ENCODE assay signal across 12 cellular contexts in the genomic region with DNA sequence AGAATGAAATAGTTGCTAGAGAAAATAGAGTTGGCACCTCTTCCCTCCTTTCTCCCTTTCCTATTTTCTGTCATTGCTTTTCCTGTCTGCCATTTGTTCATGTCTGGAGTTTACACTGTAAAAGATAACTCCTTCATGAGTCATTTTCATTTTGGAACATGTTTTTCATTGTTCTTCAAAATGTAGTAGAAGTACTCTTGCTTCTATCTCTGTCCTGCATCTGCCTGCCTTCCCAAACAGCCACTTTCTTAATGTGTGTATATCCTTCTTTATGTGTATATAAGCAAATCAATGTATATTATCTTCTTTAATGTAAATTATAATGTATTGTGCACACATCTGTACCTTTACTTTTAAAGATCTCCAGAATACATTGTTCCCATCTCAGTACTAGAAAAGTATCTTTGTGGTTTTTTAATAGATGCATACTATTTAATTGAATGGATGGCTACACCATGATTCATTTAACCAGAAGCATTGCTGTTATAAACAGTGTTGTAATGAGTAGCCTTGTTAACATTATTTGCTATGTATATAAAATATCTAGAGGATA. TPM values are rescaled to one million over a fixed set of nuclear protein-coding genes. Genes with fewer than 3 reads are reported as not detected.
DNase-seq lines count a peak whose midpoint lies in the region; ATAC-seq, FAIRE-seq and TF ChIP-seq lines count a peak whose summit lies in the region.
"Had no signal": no experiment of that assay in that cellular context is flagged by ENCODE, and none has a peak within 500 bp of the region (broad histone marks: within the 10 kb centered on the region; RNA-seq: fewer than 3 reads in every experiment).

No MANE protein-coding gene starts in this region.

- H3K9me3 ChIP-seq in sigmoid colon = no peaks in the 10 kb centered on the region

- peaks cover 32% of the 10 kb centered on the region for H3K4me1 Mint-ChIP-seq in activated CD4-positive, alpha-beta T cell treated with anti-CD3 and anti-CD28 coated beads for 36 hours
- H3K4me1 Mint-ChIP-seq in activated CD4-positive, alpha-beta T cell treated with anti-CD3 and anti-CD28 coated beads, Interleukin-2, amount 10 ng/mL, durations not matched to agents 24 days and 14 days = peaks cover 17% of the 10 kb centered on the region

- POLR2A ChIA-PET in activated CD4-positive, alpha-beta T cell treated with anti-CD3 and anti-CD28 coated beads for 36 hours (lab: Charles Lee) = no interaction called here

- peaks cover 1% of the 10 kb centered on the region for H3K36me3 Mint-ChIP-seq in activated CD4-positive, alpha-beta T cell treated with anti-CD3 and anti-CD28 coated beads for 36 hours (ENCODE audit: low read depth)
- peaks cover 8% of the 10 kb centered on the region for H3K36me3 Mint-ChIP-seq in activated CD4-positive, alpha-beta T cell treated with anti-CD3 and anti-CD28 coated beads, Interleukin-2, amount 10 ng/mL, durations not matched to agents 24 days and 14 days (ENCODE audit: low read depth)

- no peaks in the 10 kb centered on the region for H3K27me3 Mint-ChIP-seq in activated CD4-positive, alpha-beta T cell treated with anti-CD3 and anti-CD28 coated beads for 36 hours
- no peaks in the 10 kb centered on the region for H3K27me3 Mint-ChIP-seq in activated CD4-positive, alpha-beta T cell treated with anti-CD3 and anti-CD28 coated beads, Interleukin-2, amount 10 ng/mL, durations not matched to agents 24 days and 14 days

- CTCF ChIA-PET in activated CD4-positive, alpha-beta T cell treated with anti-CD3 and anti-CD28 coated beads for 36 hours (lab: Charles Lee) = no interaction called here

- no peaks in the 10 kb centered on the region for H3K9me3 Mint-ChIP-seq in activated CD4-positive, alpha-beta T cell treated with anti-CD3 and anti-CD28 coated beads for 36 hours (ENCODE audit: low read depth)
- H3K9me3 Mint-ChIP-seq in activated CD4-positive, alpha-beta T cell treated with anti-CD3 and anti-CD28 coated beads, Interleukin-2, amount 10 ng/mL, durations not matched to agents 24 days and 14 days = no peaks in the 10 kb centered on the region

- peak overlapping the region; percentile 43 for H3K27ac Mint-ChIP-seq in activated CD4-positive, alpha-beta T cell treated with anti-CD3 and anti-CD28 coated beads for 36 hours
- no peak overlapping the region for H3K27ac Mint-ChIP-seq in activated CD4-positive, alpha-beta T cell treated with anti-CD3 and anti-CD28 coated beads, Interleukin-2, amount 10 ng/mL, durations not matched to agents 24 days and 14 days

- H3K27ac ChIP-seq in epithelial cell of prostate (peak overlapping the region; percentile 67), sigmoid colon (peak overlapping the region in 3 of 4 donors; percentile 9 to 53 (median 9))

- no peak for TF ChIP-seq POLR2A in sigmoid colon (IDR thresholded peaks at IDR 0.05)

- ATAC-seq in activated CD4-positive, alpha-beta T cell treated with anti-CD3 and anti-CD28 coated beads for 36 hours = peak; percentile 16

- no peak overlapping the region for H3K4me3 ChIP-seq in sigmoid colon
- H3K4me3 ChIP-seq: lung, skin epidermis had no signal

- H3K4me3 Mint-ChIP-seq in activated CD4-positive, alpha-beta T cell treated with anti-CD3 and anti-CD28 coated beads for 36 hours = no peak overlapping the region
- H3K4me3 Mint-ChIP-seq in activated CD4-positive, alpha-beta T cell treated with anti-CD3 and anti-CD28 coated beads, Interleukin-2, amount 10 ng/mL, durations not matched to agents 24 days and 14 days = no peak overlapping the region

- no peak for TF ChIP-seq CTCF in sigmoid colon (IDR thresholded peaks at IDR 0.05)

- FAIRE-seq in RCC 7860 (lab: Jason Lieb, UNC) = peak; percentile 77

- H3K4me1 ChIP-seq in sigmoid colon = peaks cover 0 to 66% (median 46%) of the 10 kb centered on the region in 4 donors

- H3K36me3 ChIP-seq in sigmoid colon = no peaks in the 10 kb centered on the region

- no peaks in the 10 kb centered on the region for H3K27me3 ChIP-seq in sigmoid colon

- no peak for DNase-seq in activated CD4-positive, alpha-beta T cell treated with anti-CD3 and anti-CD28 coated beads for 36 hours
- DNase-seq in activated CD4-positive, alpha-beta T cell treated with anti-CD3 and anti-CD28 coated beads, Interleukin-2, amount 10 ng/mL, durations not matched to agents 24 days and 14 days = no peak
- DNase-seq in RCC 7860 (ENCODE audit: low spot score) (peak; percentile 37), epithelial cell of prostate (ENCODE audit: low read depth, low spot score) (no peak), sigmoid colon (no peak), mucosa of gallbladder (ENCODE audit: low spot score) (no peak), NCI-H2196 treated with DMSO at 0.1 percent for 48 hours (lab: John Stamatoyannopoulos, UW; ENCODE audit: unreplicated experiment) (no peak)
- no peak for DNase-seq in stimulated activated CD4-positive, alpha-beta T cell treated with anti-CD3 and anti-CD28 coated beads, Interleukin-15, amount 100 ng/mL, for 24 hours
- DNase-seq: activated CD4-positive, alpha-beta T cell treated with anti-CD3 and anti-CD28 coated beads, Interleukin-2, amount 50 U/mL, for 1 hour; NCI-H1930 had no signal

- TF ChIP-seq EP300 in sigmoid colon (IDR thresholded peaks at IDR 0.05) = no peak

- intact Hi-C loops in activated CD4-positive, alpha-beta T cell treated with anti-CD3 and anti-CD28 coated beads for 36 hours (cut with DNase I, micrococcal nuclease) = no loop called here
- intact Hi-C loops in activated CD4-positive, alpha-beta T cell treated with anti-CD3 and anti-CD28 coated beads, Interleukin-2, amount 10 ng/mL, durations not matched to agents 24 days and 14 days (cut with micrococcal nuclease) = no loop called here
- intact Hi-C loops in sigmoid colon (cut with DNase I) = no loop called here

RNA-seq across cellular contexts. Expression of gene TSC22D2, which starts 41.1 kb away (rescaled TPM):
- total RNA-seq in activated CD4-positive, alpha-beta T cell treated with anti-CD3 and anti-CD28 coated beads for 36 hours = 10 to 100 TPM; 12.0 to 20.2 TPM
- total RNA-seq in activated CD4-positive, alpha-beta T cell treated with anti-CD3 and anti-CD28 coated beads, Interleukin-2, amount 10 ng/mL, durations not matched to agents 24 days and 14 days = 16.4 and 18.7 TPM in 2 replicates
- total RNA-seq in sigmoid colon (10 to 100 TPM; 14.6 to 24.9 (median 17.8) TPM), mucosa of gallbladder (25.6 TPM)
- 10 to 100 TPM in 1 of 3 donors, 1 to 10 TPM in 2; 6.6 to 12.5 (median 8.0) TPM for polyA plus RNA-seq in sigmoid colon
